Comparison of ENCODE assay signal across 9 cellular contexts in the genomic region with DNA sequence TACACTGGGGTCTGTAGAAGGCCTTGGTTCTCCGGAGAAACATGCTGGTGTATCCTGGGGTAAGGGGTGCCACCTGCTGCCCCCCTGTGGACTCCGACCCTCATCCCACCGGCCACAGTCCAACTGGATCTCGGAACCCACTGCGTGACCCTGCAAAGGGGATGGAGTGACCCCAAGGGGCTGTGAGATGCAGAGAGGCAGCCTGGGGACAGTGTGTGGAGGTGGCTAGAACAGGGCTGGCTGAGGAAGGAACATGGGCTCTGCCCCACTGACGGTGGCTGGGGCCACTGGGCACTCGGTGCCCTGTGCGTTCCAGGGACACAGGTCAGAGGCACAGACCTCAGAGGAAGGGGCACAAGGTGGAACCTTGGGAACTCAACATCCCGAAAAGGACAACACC. TPM values are rescaled to one million over a fixed set of nuclear protein-coding genes. Genes with fewer than 3 reads are reported as not detected.
DNase-seq lines count a peak whose midpoint lies in the region; ATAC-seq and TF ChIP-seq lines count a peak whose summit lies in the region.
"Had no signal": no experiment of that assay in that cellular context is flagged by ENCODE, and none has a peak within 500 bp of the region (broad histone marks: within the 10 kb centered on the region; RNA-seq: fewer than 3 reads in every experiment).

No MANE protein-coding gene starts in this region.

- H3K4me1 Mint-ChIP-seq in activated T-cell treated with anti-CD3 and anti-CD28 coated beads, Interleukin-2, amount 50 U/mL, for 4 hours (ENCODE audit: low read depth) = peaks cover 15% of the 10 kb centered on the region

- no peaks in the 10 kb centered on the region for H3K9me3 Mint-ChIP-seq in activated T-cell treated with anti-CD3 and anti-CD28 coated beads, Interleukin-2, amount 50 U/mL, for 4 hours

- H3K36me3 Mint-ChIP-seq in activated T-cell treated with anti-CD3 and anti-CD28 coated beads, Interleukin-2, amount 50 U/mL, for 4 hours (ENCODE audit: insufficient read depth) = no peaks in the 10 kb centered on the region

- H3K36me3 ChIP-seq in lower lobe of right lung (peaks cover 3% of the 10 kb centered on the region), thoracic aorta (no peaks in the 10 kb centered on the region)

- intact Hi-C loops in lower lobe of right lung (cut with DNase I) = no loop called here

- H3K4me3 ChIP-seq in lower lobe of right lung (peak overlapping the region; percentile 90), thoracic aorta (peak overlapping the region; percentile 78)

- no peaks in the 10 kb centered on the region for H3K27me3 ChIP-seq in lower lobe of right lung (ENCODE audit: low read depth)
- no peaks in the 10 kb centered on the region for H3K27me3 ChIP-seq in thoracic aorta (replicated peaks; ENCODE audit: insufficient read depth)

- H3K4me1 ChIP-seq in lower lobe of right lung = peaks cover 75% of the 10 kb centered on the region
- H3K4me1 ChIP-seq in thoracic aorta (ENCODE audit: control insufficient read depth in 1 of 2, low read depth in 2 of 2) = peaks cover 54 to 72% of the 10 kb centered on the region in 2 donors

- no peak for DNase-seq in activated T-cell treated with anti-CD3 and anti-CD28 coated beads, Interleukin-2, amount 50 U/mL, for 4 hours
- no peak for DNase-seq in activated T-cell treated with anti-CD3 and anti-CD28 coated beads, Interleukin-2, amount 50 U/mL, for 48 hours
- DNase-seq in lower lobe of right lung = no peak
- DNase-seq in thoracic aorta (ENCODE audit: low spot score) = no peak
- no peak for DNase-seq in COLO668 (lab: John Stamatoyannopoulos, UW; ENCODE audit: unreplicated experiment)
- DNase-seq in NCI-H128 (lab: John Stamatoyannopoulos, UW; ENCODE audit: unreplicated experiment) = no peak
- DNase-seq: AML-193 had no signal

- no peak for ATAC-seq in activated T-cell treated with anti-CD3 and anti-CD28 coated beads, Interleukin-2, amount 50 U/mL, for 4 hours
- no peak for ATAC-seq in lower lobe of right lung
- ATAC-seq in thoracic aorta (ENCODE audit: insufficient number of reproducible peaks, low FRiP score, low read depth) = no peak
- ATAC-seq in esophagus mucosa = no peak

- TF ChIP-seq CTCF in lower lobe of right lung (IDR thresholded peaks at IDR 0.05) (no peak), thoracic aorta (IDR thresholded peaks at IDR 0.05) (no peak)

- H3K9me3 ChIP-seq in lower lobe of right lung (no peaks in the 10 kb centered on the region), thoracic aorta (no peaks in the 10 kb centered on the region)

- H3K27ac ChIP-seq in angular gyrus (ENCODE audit: low read depth, low read length) (peak overlapping the region; percentile 63), lower lobe of right lung (peak overlapping the region; percentile 92), thoracic aorta (peak overlapping the region; percentile 89 to 94)

- H3K27me3 Mint-ChIP-seq in activated T-cell treated with anti-CD3 and anti-CD28 coated beads, Interleukin-2, amount 50 U/mL, for 4 hours (ENCODE audit: low read depth) = peaks cover 1% of the 10 kb centered on the region

- H3K4me3 Mint-ChIP-seq in activated T-cell treated with anti-CD3 and anti-CD28 coated beads, Interleukin-2, amount 50 U/mL, for 4 hours = peak overlapping the region; percentile 62

RNA-seq across cellular contexts. Expression of gene NACC2, which starts 2.3 kb away (rescaled TPM):
- total RNA-seq in activated T-cell treated with anti-CD3 and anti-CD28 coated beads, Interleukin-2, amount 50 U/mL, for 4 hours = 1 to 10 TPM; 5.9 to 6.2 (median 6.0) TPM
- total RNA-seq in lower lobe of right lung (27.0 TPM), thoracic aorta (10 to 100 TPM; 69.2 to 79.7 TPM), esophagus mucosa (7.0 TPM)

RNA-seq across cellular contexts. Expression of gene TMEM250, which starts 25.9 kb away (rescaled TPM):
- total RNA-seq in activated T-cell treated with anti-CD3 and anti-CD28 coated beads, Interleukin-2, amount 50 U/mL, for 4 hours = 10 to 100 TPM; 46.3 to 47.4 (median 46.5) TPM
- total RNA-seq in lower lobe of right lung (31.2 TPM), thoracic aorta (10 to 100 TPM; 38.9 to 40.1 TPM), esophagus mucosa (32.6 TPM)
